ENCODE assay signal across 12 cellular contexts in genomic region chr20:33147299-33147698, GRCh38. TPM values are rescaled to one million over a fixed set of nuclear protein-coding genes. Genes with fewer than 3 reads are reported as not detected.
"Had no signal": no experiment of that assay in that cellular context is flagged by ENCODE, and none has a peak within 500 bp of the region (broad histone marks: within the 10 kb centered on the region; RNA-seq: fewer than 3 reads in every experiment).

No MANE protein-coding gene starts in this region.

- H3K4me1 Mint-ChIP-seq: GM23338, H9 had no signal

- H3K9me3 ChIP-seq: HAP-1 had no signal

- H3K27ac ChIP-seq: GM23248 had no signal

- H3K4me3 Mint-ChIP-seq: GM23338, H9, HFFc6 had no signal

- FAIRE-seq: H1, H54 had no signal

- H3K4me2 ChIP-seq: GM23338 had no signal

- H3K36me3 ChIP-seq: HAP-1 had no signal

- H3K4me3 ChIP-seq: GM23248, GM23338, HAP-1 had no signal

- H3K9me3 Mint-ChIP-seq: HFFc6 had no signal

- H2AFZ ChIP-seq: GM23248, GM23338 had no signal

- H3K27ac Mint-ChIP-seq: GM23338, H9, HFFc6 had no signal

- H3K9ac ChIP-seq: GM23248 had no signal

- DNase-seq: GM23248, GOT3, H7, H9, HCEC 1CT, HFFc6 had no signal

- H3K4me1 ChIP-seq: HAP-1 had no signal

- ATAC-seq: GM23338, HCT116 had no signal

RNA-seq across cellular contexts. Expression of gene BPIFA2, which starts 20.7 kb away (rescaled TPM):
- total RNA-seq: GM23248, GM23338, H1, H4, H7, H9, HFFc6 had no signal
- polyA plus RNA-seq: GM23248, GM23338, H1 had no signal
